1 cellular context compared by ENCODE assay signal in genomic region chr6:36820700-36821580, GRCh38.
A peak's percentile ranks its signal among the peaks of the same experiment; 100 is the strongest.
TF ChIP-seq lines count a peak whose summit lies in the region.

No MANE protein-coding gene starts in this region.

TF ChIP-seq in K562, 482 proteins besides CTCF, POLR2A, EP300 and RAD21 (continued from another document and continues in another):
- TF ChIP-seq ARID4B (CRISPR knock-in tag; IDR thresholded peaks at IDR 0.05): no peak
- TF ChIP-seq SMARCC2 (IDR thresholded peaks at IDR 0.05; ENCODE audit: low read depth): peak; percentile 69; the same call in 1 of the 2 replicates
- no peak for TF ChIP-seq ATF1 (CRISPR knock-in tag; IDR thresholded peaks at IDR 0.05)
- peak; percentile 58; the same call in 1 of the 2 replicates for TF ChIP-seq ATF1 (tag; IDR thresholded peaks at IDR 0.05)
- TF ChIP-seq TRIM28 (IDR thresholded peaks at IDR 0.05): no peak
- no peak for TF ChIP-seq YBX1 (IDR thresholded peaks at IDR 0.05)
- no peak for TF ChIP-seq STAT5B (CRISPR knock-in tag; IDR thresholded peaks at IDR 0.05)
- TF ChIP-seq CTCFL (IDR thresholded peaks at IDR 0.05; ENCODE audit: borderline replicate concordance, insufficient read depth, low read depth, low read length, poor library complexity, severe bottlenecking): no peak
- TF ChIP-seq HDAC3 (IDR thresholded peaks at IDR 0.05; ENCODE audit: borderline replicate concordance, partially characterized antibody): no peak
- TF ChIP-seq SREBF2 (CRISPR knock-in tag; IDR thresholded peaks at IDR 0.05): no peak
- peak; percentile 12 to 84 (median 56) for TF ChIP-seq YY1 (IDR thresholded peaks at IDR 0.05; ENCODE audit: borderline replicate concordance in 1 of 3, control insufficient read depth in 1 of 3, extremely low read depth in 1 of 3, insufficient read depth in 3 of 3, insufficient read length in 1 of 3, insufficient replicate concordance in 2 of 3, low read depth in 1 of 3, low read length in 2 of 3)
- no peak for TF ChIP-seq EZH2 (IDR thresholded peaks at IDR 0.05; ENCODE audit: borderline replicate concordance, low read depth, low read length)
- TF ChIP-seq ZNF57 (CRISPR knock-in tag; IDR thresholded peaks at IDR 0.05): no peak; the same call in 1 of the 2 replicates
- TF ChIP-seq ZFP30 (CRISPR knock-in tag; IDR thresholded peaks at IDR 0.05; ENCODE audit: borderline replicate concordance): no peak
- no peak for TF ChIP-seq ETS2 (tag; IDR thresholded peaks at IDR 0.05; ENCODE audit: borderline replicate concordance, poor library complexity, severe bottlenecking)
- TF ChIP-seq SMAD3 (CRISPR knock-in tag; conservative IDR thresholded peaks at IDR 0.05): no peak; the same call in 1 of the 2 replicates
- no peak for TF ChIP-seq ILK (tag; IDR thresholded peaks at IDR 0.05; ENCODE audit: borderline replicate concordance, low read depth)
- no peak for TF ChIP-seq DIDO1 (tag; IDR thresholded peaks at IDR 0.05; ENCODE audit: low read depth)
- TF ChIP-seq POLR2G (IDR thresholded peaks at IDR 0.05; ENCODE audit: low read depth, low read length): no peak
- TF ChIP-seq KLF6 (CRISPR knock-in tag; IDR thresholded peaks at IDR 0.05; ENCODE audit: borderline replicate concordance): peak; percentile 55; the same call in 1 of the 2 replicates
- TF ChIP-seq TRIM24 (IDR thresholded peaks at IDR 0.05): peak; percentile 9 to 48; a peak in 2 of 4 replicates
- no peak for TF ChIP-seq XRCC5 (IDR thresholded peaks at IDR 0.05; ENCODE audit: low read depth, low read length)
- TF ChIP-seq SFPQ (IDR thresholded peaks at IDR 0.05; ENCODE audit: low read depth, low read length): no peak
- TF ChIP-seq SMAD2 (IDR thresholded peaks at IDR 0.05; ENCODE audit: low read depth, low read length): no peak
- TF ChIP-seq NCOA2 (IDR thresholded peaks at IDR 0.05; ENCODE audit: partially characterized antibody in 2 of 2): no peak
- no peak for TF ChIP-seq TARDBP (IDR thresholded peaks at IDR 0.05)
- no peak for TF ChIP-seq ASH1L (IDR thresholded peaks at IDR 0.05; ENCODE audit: borderline replicate concordance, low read depth, partially characterized antibody)
- no peak for TF ChIP-seq NR1H2 (CRISPR knock-in tag; IDR thresholded peaks at IDR 0.05)
- peak; percentile 89 for TF ChIP-seq VEZF1 (CRISPR knock-in tag; IDR thresholded peaks at IDR 0.05)
- no peak for TF ChIP-seq KLF13 (tag; IDR thresholded peaks at IDR 0.05; ENCODE audit: borderline replicate concordance, low read depth)
- TF ChIP-seq RREB1 (CRISPR knock-in tag; IDR thresholded peaks at IDR 0.05): no peak
- no peak for TF ChIP-seq MEIS2 (IDR thresholded peaks at IDR 0.05; ENCODE audit: partially characterized antibody)
- peak; percentile 84; the same call in 1 of the 2 replicates for TF ChIP-seq JUN (IDR thresholded peaks at IDR 0.05; ENCODE audit: borderline replicate concordance, low read depth, low read length)
- no peak for TF ChIP-seq JUN (CRISPR knock-in tag; IDR thresholded peaks at IDR 0.05; ENCODE audit: borderline replicate concordance)
- TF ChIP-seq ZNF124 (CRISPR knock-in tag; IDR thresholded peaks at IDR 0.05): no peak
- no peak for TF ChIP-seq FUS (optimal IDR thresholded peaks at IDR 0.05; ENCODE audit: low read depth, low read length)
- no peak for TF ChIP-seq BCLAF1 (IDR thresholded peaks at IDR 0.05; ENCODE audit: borderline replicate concordance in 1 of 2, control insufficient read depth in 1 of 2, low read depth in 2 of 2, low read length in 1 of 2)
- TF ChIP-seq FOXM1 (IDR thresholded peaks at IDR 0.05; ENCODE audit: low read depth): no peak
- TF ChIP-seq FOXM1 (CRISPR knock-in tag; IDR thresholded peaks at IDR 0.05; ENCODE audit: low read depth): no peak
- TF ChIP-seq XRCC4 (IDR thresholded peaks at IDR 0.05; ENCODE audit: extremely low read depth, insufficient read depth, insufficient read length): no peak
- peak; percentile 41 to 57 for TF ChIP-seq E2F6 (IDR thresholded peaks at IDR 0.05; ENCODE audit: borderline replicate concordance in 1 of 2, extremely low read depth in 1 of 2, insufficient read depth in 1 of 2, insufficient read length in 1 of 2, low read depth in 1 of 2, low read length in 1 of 2, poor library complexity in 1 of 2, severe bottlenecking in 1 of 2)
- no peak for TF ChIP-seq CEBPG (CRISPR knock-in tag; IDR thresholded peaks at IDR 0.05)
- no peak for TF ChIP-seq CEBPG (tag; conservative IDR thresholded peaks at IDR 0.05 in 1 of 2, IDR thresholded peaks at IDR 0.05 in 1 of 2)
- TF ChIP-seq POLR2B (IDR thresholded peaks at IDR 0.05; ENCODE audit: low read depth, partially characterized antibody): peak; percentile 37
- no peak for TF ChIP-seq SNAPC5 (CRISPR knock-in tag; IDR thresholded peaks at IDR 0.05)
